Comparison of ENCODE assay signal across 28 cellular contexts in genomic region chr1:100862591-100862990, GRCh38. TPM values are rescaled to one million over a fixed set of nuclear protein-coding genes. Genes with fewer than 3 reads are reported as not detected.
DNase-seq lines count a peak whose midpoint lies in the region; ATAC-seq and TF ChIP-seq lines count a peak whose summit lies in the region.
"Had no signal": no experiment of that assay in that cellular context is flagged by ENCODE, and none has a peak within 500 bp of the region (broad histone marks: within the 10 kb centered on the region; RNA-seq: fewer than 3 reads in every experiment).

No MANE protein-coding gene starts in this region.

- H3K4me3 ChIP-seq in BJ (ENCODE audit: low read depth, low read length): no peak overlapping the region
- H3K4me3 ChIP-seq in osteoblast (ENCODE audit: insufficient read depth, low read length): no peak overlapping the region
- H3K4me3 ChIP-seq: esophagus squamous epithelium, heart left ventricle, left ventricle myocardium inferior, prostate gland, smooth muscle cell, thyroid gland had no signal

- no peak for TF ChIP-seq CTCF in BJ (IDR thresholded peaks at IDR 0.05; ENCODE audit: insufficient read depth, low read depth, low read length)
- no peak for TF ChIP-seq CTCF in osteoblast (IDR thresholded peaks at IDR 0.05; ENCODE audit: extremely low read depth, low read depth, low read length)

- no peaks in the 10 kb centered on the region for H3K79me2 ChIP-seq in osteoblast (ENCODE audit: insufficient read depth, low read length)

- peak overlapping the region; percentile 93 for H3K27ac ChIP-seq in osteoblast (ENCODE audit: low read depth, low read length)
- H3K27ac ChIP-seq: esophagus squamous epithelium, heart left ventricle, left ventricle myocardium inferior, prostate gland, thyroid gland had no signal

- no peak for ATAC-seq in GM19463 (IDR thresholded peaks at IDR 0.05; ENCODE audit: unreplicated experiment)
- ATAC-seq: activated naive CD8-positive, alpha-beta T cell treated with anti-CD3 and anti-CD28 coated beads, Interleukin-2, amount 50 U/mL, for 24 hours; heart left ventricle; Right ventricle myocardium inferior; T-cell had no signal

- peak overlapping the region; percentile 28 for H3K4me2 ChIP-seq in osteoblast (ENCODE audit: insufficient read depth, low read length)
- H3K4me2 ChIP-seq: smooth muscle cell had no signal

- no peaks in the 10 kb centered on the region for H4K20me1 ChIP-seq in osteoblast (ENCODE audit: insufficient read depth, low read length)

- H3K9me3 ChIP-seq in osteoblast (ENCODE audit: low read depth, low read length): no peaks in the 10 kb centered on the region
- H3K9me3 ChIP-seq: BE2C, Caco-2, esophagus squamous epithelium, heart left ventricle, left ventricle myocardium inferior, prostate gland, thyroid gland had no signal

- CTCF ChIA-PET in BJ (lab: Yijun Ruan, JAX) (interaction anchor here (0.7 to 2.6 kb wide), 8 partner anchors 8 to 404 kb away, joined by 3 to 23 read pairs (median 4); no protein-coding TSS in a partner anchor), HEK293T (lab: Yijun Ruan, JAX) (interaction anchor here (2.2 kb wide), 1 partner anchor 399 kb away, joined by 6 read pairs; no protein-coding TSS in a partner anchor)

- H3K4me1 ChIP-seq in osteoblast (ENCODE audit: insufficient read depth, low read length): peaks cover 42% of the 10 kb centered on the region
- H3K4me1 ChIP-seq: BE2C, Caco-2, prostate gland, thyroid gland had no signal

- H3K36me3 ChIP-seq in BJ (ENCODE audit: control insufficient read depth, insufficient read depth, low read length) (no peaks in the 10 kb centered on the region), osteoblast (ENCODE audit: insufficient read depth, low read length) (no peaks in the 10 kb centered on the region)
- H3K36me3 ChIP-seq: BE2C, esophagus squamous epithelium, heart left ventricle, left ventricle myocardium inferior, prostate gland, thyroid gland had no signal

- peak overlapping the region; percentile 16 for H2AFZ ChIP-seq in osteoblast (ENCODE audit: low read length)

- POLR2A ChIA-PET in BJ (lab: Charles Lee) (no interaction called here), HEK293T (lab: Yijun Ruan, JAX) (no interaction called here)

- no peaks in the 10 kb centered on the region; the same call in 1 of the 2 replicates for H3K27me3 ChIP-seq in BJ (ENCODE audit: control insufficient read depth, insufficient read depth, low read length)
- H3K27me3 ChIP-seq in osteoblast (ENCODE audit: insufficient read depth, low read length): no peaks in the 10 kb centered on the region
- H3K27me3 ChIP-seq: esophagus squamous epithelium, heart left ventricle, thyroid gland had no signal

- DNase-seq in BJ (ENCODE audit: low read depth) (peak; percentile 51), LHCN-M2 (ENCODE audit: low read depth) (peak; percentile 74), dermis blood vessel endothelial cell (peak; percentile 13), osteoblast (ENCODE audit: insufficient read length, low spot score, missing footprints) (peak; percentile 57), NCI-H1417 (lab: John Stamatoyannopoulos, UW) (no peak), HEK293T (ENCODE audit: extremely low spot score) (no peak)
- no peak for DNase-seq in activated CD4-positive, CD25-positive, alpha-beta regulatory T cell treated with anti-CD3 and anti-CD28 coated beads, Interleukin-2, amount 50 U/mL, for 72 hours
- DNase-seq: activated CD4-positive, alpha-beta T cell treated with anti-CD3 and anti-CD28 coated beads, Interleukin-2, amount 10 ng/mL, durations not matched to agents 7 days and 5 days; activated effector memory CD4-positive, alpha-beta T cell treated with Interleukin-2 at 50 U/mL for 16 hours; activated naive CD8-positive, alpha-beta T cell treated with anti-CD3 and anti-CD28 coated beads, Interleukin-2, amount 50 U/mL, for 24 hours; BE2C; Caco-2; central memory CD4-positive, alpha-beta T cell; effector memory CD4-positive, alpha-beta T cell; esophagus squamous epithelium; heart left ventricle; left ventricle myocardium inferior; NCI-H1436 treated with DMSO at 0.1 percent for 48 hours; NCI-H526 treated with DMSO at 0.1 percent for 48 hours; nephron progenitor cell; stimulated activated CD4-positive, alpha-beta T cell treated with anti-CD3 and anti-CD28 coated beads, Interleukin-2, amount 100 ng/mL, for 48 hours; stimulated activated naive CD4-positive, alpha-beta T cell treated with Interleukin-2 at 50 U/mL for 16 hours; T-cell; thyroid gland had no signal

TF ChIP-seq in HEK293T, 16 proteins besides CTCF, POLR2A, EP300 and RAD21:
- no peak for TF ChIP-seq NFRKB (IDR thresholded peaks at IDR 0.05)
- TF ChIP-seq CTBP1 (IDR thresholded peaks at IDR 0.05; ENCODE audit: borderline replicate concordance): no peak

RNA-seq across cellular contexts. Expression of gene EXTL2, which starts 32.1 kb away (rescaled TPM):
- 13.7 and 23.5 TPM in 2 replicates for polyA plus RNA-seq in BJ (2011; rRNA removed)
- 4.1 and 4.2 TPM in 2 replicates for polyA minus RNA-seq in BJ (2011; rRNA and poly(A)+ RNA removed)
- total RNA-seq in LHCN-M2 (2014; rRNA removed): 35.0 and 37.5 TPM in 2 replicates
- polyA plus RNA-seq in LHCN-M2 (2012): 11.0 TPM
- total RNA-seq in dermis blood vessel endothelial cell: 13.4 and 21.3 TPM in 2 replicates
- 36.2 and 42.1 TPM in 2 replicates for total RNA-seq in osteoblast

RNA-seq across cellular contexts. Expression of gene SLC30A7, which starts 33.3 kb away (rescaled TPM):
- polyA plus RNA-seq in BJ (2011; rRNA removed): 4.6 and 8.1 TPM in 2 replicates
- 13.7 and 26.2 TPM in 2 replicates for polyA minus RNA-seq in BJ (2011; rRNA and poly(A)+ RNA removed)
- 35.2 and 39.6 TPM in 2 replicates for total RNA-seq in LHCN-M2 (2014; rRNA removed)
- polyA plus RNA-seq in LHCN-M2 (2012): 6.4 TPM
- total RNA-seq in dermis blood vessel endothelial cell: 43.1 and 43.7 TPM in 2 replicates
- total RNA-seq in osteoblast: 69.8 and 86.3 TPM in 2 replicates

Comparison
In these comparisons a context has a peak if more than half of its experiments do, and no peak if none do; other contexts are left out.
1. DNase-seq: peak in BJ (single experiment), LHCN-M2 (single experiment), dermis blood vessel endothelial cell (single experiment) and osteoblast (single experiment); none in NCI-H1417 (0 of 3), activated CD4-positive, CD25-positive, alpha-beta regulatory T cell treated with anti-CD3 and anti-CD28 coated beads, Interleukin-2, amount 50 U/mL, for 72 hours (single experiment) and HEK293T (single experiment).